Comparison of ENCODE assay signal across 8 cellular contexts in genomic region chr3:107525101-107525953, GRCh38. TPM values are rescaled to one million over a fixed set of nuclear protein-coding genes. Genes with fewer than 3 reads are reported as not detected.
A peak's percentile ranks its signal among the peaks of the same experiment; 100 is the strongest.
DNase-seq lines count a peak whose midpoint lies in the region; ATAC-seq and TF ChIP-seq lines count a peak whose summit lies in the region.

No MANE protein-coding gene starts in this region.

- H3K36me3 Mint-ChIP-seq in CD4-positive, alpha-beta memory T cell, result peaks cover 4 to 27% of the 10 kb centered on the region in 2 donors
- peaks cover 28% of the 10 kb centered on the region for H3K36me3 Mint-ChIP-seq in brain

- no peaks in the 10 kb centered on the region for H3K27me3 ChIP-seq in CD4-positive, alpha-beta memory T cell (ENCODE audit: insufficient read depth, low read length)
- H3K27me3 ChIP-seq in iPS-18a (ENCODE audit: control insufficient read depth, insufficient read depth, low read length), result peaks cover 13% of the 10 kb centered on the region

- CTCF ChIA-PET in CD4-positive, alpha-beta memory T cell (lab: Charles Lee; ENCODE audit: partially characterized antibody), result interaction anchor here (0.9 kb wide), 1 partner anchor 49 kb away, joined by 5 read pairs; no protein-coding TSS in a partner anchor

- H3K4me3 ChIP-seq in CD4-positive, alpha-beta memory T cell (ENCODE audit: low read length in 2 of 2), result peak overlapping the region; percentile 84 to 88
- H3K4me3 ChIP-seq in iPS-18a (ENCODE audit: low read length), result peak overlapping the region; percentile 66

- TF ChIP-seq CTCF in brain (conservative IDR thresholded peaks at IDR 0.05), result no peak

- peak; percentile 10 to 56 (median 23) for DNase-seq in CD4-positive, alpha-beta memory T cell
- peak in 4 of 5 experiments; percentile 1 to 18 (median 12) for DNase-seq in T-helper 2 cell
- peak; percentile 67 for DNase-seq in sciatic nerve (ENCODE audit: low spot score)
- no peak for DNase-seq in middle frontal gyrus (ENCODE audit: extremely low spot score, low spot score)

- H3K9me3 ChIP-seq in CD4-positive, alpha-beta memory T cell (ENCODE audit: control insufficient read depth in 1 of 2, low read length in 2 of 2), result no peaks in the 10 kb centered on the region
- H3K9me3 ChIP-seq in iPS-18a (ENCODE audit: control insufficient read depth, low read depth, low read length), result no peaks in the 10 kb centered on the region

- H3K36me3 ChIP-seq in CD4-positive, alpha-beta memory T cell (ENCODE audit: insufficient read depth, low read length), result no peaks in the 10 kb centered on the region
- no peaks in the 10 kb centered on the region for H3K36me3 ChIP-seq in iPS-18a (ENCODE audit: control insufficient read depth, low read depth, low read length)

- peaks cover 29 to 46% (median 34%) of the 10 kb centered on the region in 4 donors for H3K4me1 Mint-ChIP-seq in CD4-positive, alpha-beta memory T cell
- peaks cover 44% of the 10 kb centered on the region for H3K4me1 Mint-ChIP-seq in brain

- H3K27ac ChIP-seq in CD4-positive, alpha-beta memory T cell (ENCODE audit: low read depth, low read length), result peak overlapping the region; percentile 87
- H3K27ac ChIP-seq in iPS-18a (ENCODE audit: low read length), result no peak overlapping the region

- peak; percentile 12 for ATAC-seq in HG03432 (IDR thresholded peaks at IDR 0.05; ENCODE audit: unreplicated experiment)
- peak; percentile 13 for ATAC-seq in sciatic nerve
- no peak for ATAC-seq in GM21526 (IDR thresholded peaks at IDR 0.05; ENCODE audit: low FRiP score, unreplicated experiment)

- POLR2A ChIA-PET in CD4-positive, alpha-beta memory T cell (lab: Charles Lee; ENCODE audit: partially characterized antibody), result interaction anchor here (1.0 to 2.0 kb wide), 4 partner anchors 9 to 1064 kb away, joined by 4 to 11 read pairs (median 6); partner anchors contain the start of genes CIP2A and DZIP3

- H3K27ac Mint-ChIP-seq in CD4-positive, alpha-beta memory T cell, result peak overlapping the region; percentile 88 to 98 (median 91)
- peak overlapping the region; percentile 84 to 100 (median 98) for H3K27ac Mint-ChIP-seq in brain

- H3K9me3 Mint-ChIP-seq in CD4-positive, alpha-beta memory T cell, result no peaks in the 10 kb centered on the region
- H3K9me3 Mint-ChIP-seq in brain, result peaks cover 0 to 4% (median 0%) of the 10 kb centered on the region in 5 experiments

- H3K4me3 Mint-ChIP-seq in CD4-positive, alpha-beta memory T cell, result peak overlapping the region; percentile 85 to 97 (median 96)
- peak overlapping the region; percentile 92 to 98 (median 95) for H3K4me3 Mint-ChIP-seq in brain

- peaks cover 33% of the 10 kb centered on the region for H3K4me1 ChIP-seq in CD4-positive, alpha-beta memory T cell (ENCODE audit: insufficient read depth, low read length)
- H3K4me1 ChIP-seq in iPS-18a (ENCODE audit: control insufficient read depth, low read depth, low read length), result peaks cover 5% of the 10 kb centered on the region

- intact Hi-C loops in CD4-positive, alpha-beta memory T cell (cut with micrococcal nuclease), result loop anchor here (2.0 to 10.0 kb wide), 4 partner anchors 251 to 1299 kb away; partner anchors contain the start of genes CD47, IFT57 and TRAT1
- intact Hi-C loops in sciatic nerve (cut with DNase I), result no loop called here

- peak overlapping the region; percentile 58 for H3K9ac ChIP-seq in iPS-18a (ENCODE audit: low read length)

- H3K27me3 Mint-ChIP-seq in CD4-positive, alpha-beta memory T cell, result no peaks in the 10 kb centered on the region
- peaks cover 16% of the 10 kb centered on the region for H3K27me3 Mint-ChIP-seq in brain

RNA-seq across cellular contexts. Expression of gene BBX, which starts 2.6 kb away (rescaled TPM):
- total RNA-seq in CD4-positive, alpha-beta memory T cell, result 10 to 100 TPM; 93.9 to 99.1 TPM
- 100 to 1,000 TPM in 1 of 2 donors, 10 to 100 TPM in 1; 85.4 to 101 TPM for polyA plus RNA-seq in CD4-positive, alpha-beta memory T cell
- polyA plus RNA-seq in brain (ENCODE audit: insufficient read depth, low read depth, low replicate concordance), result 11.6 TPM
- total RNA-seq in sciatic nerve, result 93.6 TPM
